ENCODE assay signal across 15 cellular contexts in genomic region chr3:197926418-197926817, GRCh38. TPM values are rescaled to one million over a fixed set of nuclear protein-coding genes. Genes with fewer than 3 reads are reported as not detected.
A peak's percentile ranks its signal among the peaks of the same experiment; 100 is the strongest.
DNase-seq lines count a peak whose midpoint lies in the region; ATAC-seq and TF ChIP-seq lines count a peak whose summit lies in the region.
"Had no signal": no experiment of that assay in that cellular context is flagged by ENCODE, and none has a peak within 500 bp of the region (broad histone marks: within the 10 kb centered on the region; RNA-seq: fewer than 3 reads in every experiment).

No MANE protein-coding gene starts in this region.

- H3K36me3 ChIP-seq in Karpas-422 (ENCODE audit: insufficient read depth, low read length) (no peaks in the 10 kb centered on the region), osteoblast (ENCODE audit: insufficient read depth, low read length) (no peaks in the 10 kb centered on the region), heart right ventricle (peaks cover 0 to 71% (median 0%) of the 10 kb centered on the region in 9 donors)

- no peak for ATAC-seq in heart right ventricle
- ATAC-seq: esophagus mucosa, T-cell had no signal

- no peaks in the 10 kb centered on the region for H3K4me1 ChIP-seq in Karpas-422 (ENCODE audit: low read length)
- no peaks in the 10 kb centered on the region for H3K4me1 ChIP-seq in osteoblast (ENCODE audit: insufficient read depth, low read length)
- no peaks in the 10 kb centered on the region for H3K4me1 ChIP-seq in heart right ventricle
- H3K4me1 ChIP-seq: stomach had no signal

- H4K20me1 ChIP-seq in Karpas-422 (ENCODE audit: insufficient read depth, low read depth, low read length) (no peaks in the 10 kb centered on the region), osteoblast (ENCODE audit: insufficient read depth, low read length) (no peaks in the 10 kb centered on the region)

- no peaks in the 10 kb centered on the region for H3K79me2 ChIP-seq in Karpas-422 (ENCODE audit: low read length)
- no peaks in the 10 kb centered on the region for H3K79me2 ChIP-seq in osteoblast (ENCODE audit: insufficient read depth, low read length)

- peak; percentile 24 to 29 for DNase-seq in activated CD4-positive, alpha-beta T cell treated with anti-CD3 and anti-CD28 coated beads, Interleukin-2, amount 50 U/mL, for 48 hours
- DNase-seq in activated CD4-positive, alpha-beta T cell treated with anti-CD3 and anti-CD28 coated beads for 4 hours, result no peak
- peak; percentile 78 for DNase-seq in Karpas-422
- DNase-seq in cerebellar cortex (ENCODE audit: low spot score), result peak; percentile 14
- DNase-seq in osteoblast (ENCODE audit: insufficient read length, low spot score, missing footprints), result no peak
- no peak for DNase-seq in heart right ventricle
- no peak for DNase-seq in posterior cingulate gyrus
- no peak for DNase-seq in DMS153 (lab: John Stamatoyannopoulos, UW)
- DNase-seq: GDM1, NCI-H1092 treated with DMSO at 0.1 percent for 48 hours, NCI-H774, stomach, T-cell had no signal

- no peak overlapping the region for H3K4me2 ChIP-seq in Karpas-422 (ENCODE audit: low read depth, low read length, poor library complexity, severe bottlenecking)
- H3K4me2 ChIP-seq in osteoblast (ENCODE audit: insufficient read depth, low read length), result no peak overlapping the region

- WGBS in heart right ventricle, 2 donors, result 68 to 69% methylated on average over 7 of the region's 7 CpGs

- H3K27ac ChIP-seq in Karpas-422 (ENCODE audit: low read length), result no peak overlapping the region
- H3K27ac ChIP-seq in osteoblast (ENCODE audit: low read depth, low read length), result no peak overlapping the region
- H3K27ac ChIP-seq in heart right ventricle, result no peak overlapping the region
- H3K27ac ChIP-seq: neutrophil, stomach had no signal

- H3K4me3 ChIP-seq in Karpas-422 (ENCODE audit: low read length) (no peak overlapping the region), osteoblast (ENCODE audit: insufficient read depth, low read length) (no peak overlapping the region), heart right ventricle (no peak overlapping the region)
- H3K4me3 ChIP-seq: stomach had no signal

- H3K27me3 ChIP-seq in Karpas-422 (ENCODE audit: low read length), result no peaks in the 10 kb centered on the region
- no peaks in the 10 kb centered on the region for H3K27me3 ChIP-seq in osteoblast (ENCODE audit: insufficient read depth, low read length)
- H3K27me3 ChIP-seq in heart right ventricle, result no peaks in the 10 kb centered on the region
- H3K27me3 ChIP-seq: neutrophil, stomach had no signal

- no peak overlapping the region for H3K9ac ChIP-seq in Karpas-422 (ENCODE audit: low read length)

- no peak overlapping the region for H2AFZ ChIP-seq in Karpas-422 (ENCODE audit: low read length)
- no peak overlapping the region for H2AFZ ChIP-seq in osteoblast (ENCODE audit: low read length)

- H3K9me3 ChIP-seq in Karpas-422 (ENCODE audit: low read length) (no peaks in the 10 kb centered on the region), osteoblast (ENCODE audit: low read depth, low read length) (no peaks in the 10 kb centered on the region), heart right ventricle (no peaks in the 10 kb centered on the region)
- H3K9me3 ChIP-seq: neutrophil, stomach had no signal

- intact Hi-C loops in heart right ventricle (cut with DNase I) (no loop called here), posterior cingulate gyrus (cut with DNase I) (no loop called here)

- H3K9me2 ChIP-seq in Karpas-422 (replicated peaks; ENCODE audit: insufficient read depth, low read length), result no peaks in the 10 kb centered on the region

- TF ChIP-seq CTCF in osteoblast (IDR thresholded peaks at IDR 0.05; ENCODE audit: extremely low read depth, low read depth, low read length) (peak; percentile 25), heart right ventricle (IDR thresholded peaks at IDR 0.05) (no peak)

RNA-seq across cellular contexts. Expression of gene RPL35A, which starts 23.6 kb away (rescaled TPM):
- total RNA-seq in Karpas-422 (2014; rRNA removed; shearing (Covaris generic); ENCODE audit: low replicate concordance), result 2,222 and 2,264 TPM in 2 replicates
- total RNA-seq in osteoblast, result 373 and 450 TPM in 2 replicates
- 100 to 1,000 TPM; 674 to 856 (median 795) TPM for total RNA-seq in heart right ventricle
- polyA plus RNA-seq in heart right ventricle, result 1,000 to 10,000 TPM; 1,199 to 1,493 TPM

RNA-seq across cellular contexts. Expression of gene LMLN, which starts 33.6 kb away (rescaled TPM):
- 2.8 and 7.8 TPM in 2 replicates for total RNA-seq in Karpas-422 (2014; rRNA removed; shearing (Covaris generic); ENCODE audit: low replicate concordance)
- total RNA-seq in osteoblast (13.0 and 16.3 TPM in 2 replicates), heart right ventricle (10 to 100 TPM in 7 of 10 donors, 1 to 10 TPM in 3; 8.7 to 15.2 (median 11.0) TPM)
- polyA plus RNA-seq in heart right ventricle, result 1 to 10 TPM; 2.0 to 3.1 TPM

Comparison
In these comparisons a context has a peak if more than half of its experiments do, and no peak if none do; other contexts are left out.
1. DNase-seq: peak in activated CD4-positive, alpha-beta T cell treated with anti-CD3 and anti-CD28 coated beads, Interleukin-2, amount 50 U/mL, for 48 hours (2 of 2), Karpas-422 (single experiment) and cerebellar cortex (single experiment); none in activated CD4-positive, alpha-beta T cell treated with anti-CD3 and anti-CD28 coated beads for 4 hours (0 of 2), osteoblast (single experiment), heart right ventricle (0 of 2), posterior cingulate gyrus (0 of 10) and DMS153 (single experiment).